In the genomic region with DNA sequence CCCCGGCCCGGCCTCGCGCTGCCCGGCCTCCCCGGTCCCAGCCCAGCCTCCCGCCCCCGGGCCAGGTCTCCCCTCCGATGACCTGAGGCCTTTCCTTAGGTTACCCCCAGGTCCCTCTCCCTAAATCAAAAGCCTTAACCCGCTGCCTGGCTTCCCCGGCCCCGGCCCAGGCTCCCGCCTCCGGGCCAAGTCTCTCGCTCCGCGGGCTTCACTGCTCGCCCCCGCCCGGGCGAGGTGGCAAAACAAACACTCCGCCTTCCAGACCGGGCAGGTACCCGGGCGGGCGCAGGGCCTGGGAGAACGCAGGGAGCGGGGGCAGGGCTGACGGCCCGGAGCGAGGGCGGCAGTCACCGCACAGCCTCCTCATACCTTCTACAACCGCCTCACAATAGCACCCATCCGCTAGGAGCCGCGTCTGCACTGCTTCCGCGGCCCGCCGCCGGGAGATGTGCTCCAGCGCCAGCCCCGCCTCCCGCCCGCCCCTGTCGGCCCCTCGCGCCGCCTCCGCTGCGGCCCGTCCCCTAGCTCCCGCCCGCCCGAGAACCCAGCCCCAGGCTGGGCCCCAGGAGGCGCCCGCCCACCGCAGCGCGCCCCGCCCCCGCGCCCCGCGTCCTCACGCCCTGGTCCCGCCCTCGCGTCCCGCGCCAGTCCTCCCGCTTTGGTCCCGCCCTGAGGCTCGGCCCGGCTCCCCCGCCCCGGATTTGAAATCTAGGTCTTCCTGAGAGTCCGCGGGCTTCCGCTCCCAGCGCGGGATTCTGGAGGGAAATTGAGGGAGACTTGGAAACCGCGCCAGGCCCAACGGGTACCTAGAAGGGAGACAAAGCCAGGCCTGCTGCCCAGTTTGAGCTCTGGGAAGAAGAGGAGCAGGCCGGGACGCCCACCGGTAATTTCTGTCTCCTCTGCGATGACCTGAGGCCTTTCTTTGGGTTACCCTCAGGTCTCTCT, we compare ENCODE assay signal across 1 cellular context.
TF ChIP-seq lines count a peak whose summit lies in the region.

A gene (minus strand): TSS at position 422 of the 945 bp plus-strand sequence. CDS start 10,994 bp downstream, outside the sequence.
A gene with protein sequence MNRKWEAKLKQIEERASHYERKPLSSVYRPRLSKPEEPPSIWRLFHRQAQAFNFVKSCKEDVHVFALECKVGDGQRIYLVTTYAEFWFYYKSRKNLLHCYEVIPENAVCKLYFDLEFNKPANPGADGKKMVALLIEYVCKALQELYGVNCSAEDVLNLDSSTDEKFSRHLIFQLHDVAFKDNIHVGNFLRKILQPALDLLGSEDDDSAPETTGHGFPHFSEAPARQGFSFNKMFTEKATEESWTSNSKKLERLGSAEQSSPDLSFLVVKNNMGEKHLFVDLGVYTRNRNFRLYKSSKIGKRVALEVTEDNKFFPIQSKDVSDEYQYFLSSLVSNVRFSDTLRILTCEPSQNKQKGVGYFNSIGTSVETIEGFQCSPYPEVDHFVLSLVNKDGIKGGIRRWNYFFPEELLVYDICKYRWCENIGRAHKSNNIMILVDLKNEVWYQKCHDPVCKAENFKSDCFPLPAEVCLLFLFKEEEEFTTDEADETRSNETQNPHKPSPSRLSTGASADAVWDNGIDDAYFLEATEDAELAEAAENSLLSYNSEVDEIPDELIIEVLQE (plus strand): TSS at position 713 of the 945 bp plus-strand sequence. CDS start 7,403 bp downstream, outside the sequence.

TF ChIP-seq in HepG2, 621 proteins besides CTCF, POLR2A, EP300 and RAD21 (continued from another document and continues in another):
- no peak for TF ChIP-seq PTBP1 (IDR thresholded peaks at IDR 0.05; ENCODE audit: low read depth, low read length, poor library complexity, severe bottlenecking)
- TF ChIP-seq, protein P1, sequence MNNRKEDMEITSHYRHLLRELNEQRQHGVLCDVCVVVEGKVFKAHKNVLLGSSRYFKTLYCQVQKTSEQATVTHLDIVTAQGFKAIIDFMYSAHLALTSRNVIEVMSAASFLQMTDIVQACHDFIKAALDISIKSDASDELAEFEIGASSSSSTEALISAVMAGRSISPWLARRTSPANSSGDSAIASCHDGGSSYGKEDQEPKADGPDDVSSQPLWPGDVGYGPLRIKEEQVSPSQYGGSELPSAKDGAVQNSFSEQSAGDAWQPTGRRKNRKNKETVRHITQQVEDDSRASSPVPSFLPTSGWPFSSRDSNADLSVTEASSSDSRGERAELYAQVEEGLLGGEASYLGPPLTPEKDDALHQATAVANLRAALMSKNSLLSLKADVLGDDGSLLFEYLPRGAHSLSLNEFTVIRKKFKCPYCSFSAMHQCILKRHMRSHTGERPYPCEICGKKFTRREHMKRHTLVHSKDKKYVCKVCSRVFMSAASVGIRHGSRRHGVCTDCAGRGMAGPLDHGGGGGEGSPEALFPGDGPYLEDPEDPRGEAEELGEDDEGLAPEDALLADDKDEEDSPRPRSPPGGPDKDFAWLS (CRISPR knock-in tag; IDR thresholded peaks at IDR 0.05; ENCODE audit: borderline replicate concordance) = no peak
- TF ChIP-seq ZNF792 (CRISPR knock-in tag; IDR thresholded peaks at IDR 0.05) = 0 out of 2 replicates have a peak, but pooled peaks have one; percentile 49
- no peak for TF ChIP-seq SP2 (CRISPR knock-in tag; IDR thresholded peaks at IDR 0.05)
- TF ChIP-seq NR2F2 (IDR thresholded peaks at IDR 0.05; ENCODE audit: borderline replicate concordance, low read depth) = peak; percentile 13; the same call in 1 of the 2 replicates
- peak; percentile 57 for TF ChIP-seq KDM2A (CRISPR knock-in tag; IDR thresholded peaks at IDR 0.05; ENCODE audit: borderline replicate concordance, low read depth)
- peak; percentile 70 for TF ChIP-seq ZNF546 (CRISPR knock-in tag; conservative IDR thresholded peaks at IDR 0.05)
- no peak for TF ChIP-seq NPAS2 (CRISPR knock-in tag; IDR thresholded peaks at IDR 0.05; ENCODE audit: borderline replicate concordance)
- 0 out of 2 replicates have a peak, but pooled peaks have one; percentile 1 for TF ChIP-seq SMAD1 (CRISPR knock-in tag; IDR thresholded peaks at IDR 0.05; ENCODE audit: borderline replicate concordance, low read depth)
- no peak for TF ChIP-seq RFXANK (CRISPR knock-in tag; IDR thresholded peaks at IDR 0.05)
- no peak for TF ChIP-seq SRSF9 (IDR thresholded peaks at IDR 0.05; ENCODE audit: borderline replicate concordance, insufficient read depth, low read depth, low read length, poor library complexity, severe bottlenecking)
- no peak for TF ChIP-seq NR2F1 (CRISPR knock-in tag; IDR thresholded peaks at IDR 0.05)
- no peak for TF ChIP-seq SATB2 (CRISPR knock-in tag; IDR thresholded peaks at IDR 0.05)
- TF ChIP-seq, protein P2, sequence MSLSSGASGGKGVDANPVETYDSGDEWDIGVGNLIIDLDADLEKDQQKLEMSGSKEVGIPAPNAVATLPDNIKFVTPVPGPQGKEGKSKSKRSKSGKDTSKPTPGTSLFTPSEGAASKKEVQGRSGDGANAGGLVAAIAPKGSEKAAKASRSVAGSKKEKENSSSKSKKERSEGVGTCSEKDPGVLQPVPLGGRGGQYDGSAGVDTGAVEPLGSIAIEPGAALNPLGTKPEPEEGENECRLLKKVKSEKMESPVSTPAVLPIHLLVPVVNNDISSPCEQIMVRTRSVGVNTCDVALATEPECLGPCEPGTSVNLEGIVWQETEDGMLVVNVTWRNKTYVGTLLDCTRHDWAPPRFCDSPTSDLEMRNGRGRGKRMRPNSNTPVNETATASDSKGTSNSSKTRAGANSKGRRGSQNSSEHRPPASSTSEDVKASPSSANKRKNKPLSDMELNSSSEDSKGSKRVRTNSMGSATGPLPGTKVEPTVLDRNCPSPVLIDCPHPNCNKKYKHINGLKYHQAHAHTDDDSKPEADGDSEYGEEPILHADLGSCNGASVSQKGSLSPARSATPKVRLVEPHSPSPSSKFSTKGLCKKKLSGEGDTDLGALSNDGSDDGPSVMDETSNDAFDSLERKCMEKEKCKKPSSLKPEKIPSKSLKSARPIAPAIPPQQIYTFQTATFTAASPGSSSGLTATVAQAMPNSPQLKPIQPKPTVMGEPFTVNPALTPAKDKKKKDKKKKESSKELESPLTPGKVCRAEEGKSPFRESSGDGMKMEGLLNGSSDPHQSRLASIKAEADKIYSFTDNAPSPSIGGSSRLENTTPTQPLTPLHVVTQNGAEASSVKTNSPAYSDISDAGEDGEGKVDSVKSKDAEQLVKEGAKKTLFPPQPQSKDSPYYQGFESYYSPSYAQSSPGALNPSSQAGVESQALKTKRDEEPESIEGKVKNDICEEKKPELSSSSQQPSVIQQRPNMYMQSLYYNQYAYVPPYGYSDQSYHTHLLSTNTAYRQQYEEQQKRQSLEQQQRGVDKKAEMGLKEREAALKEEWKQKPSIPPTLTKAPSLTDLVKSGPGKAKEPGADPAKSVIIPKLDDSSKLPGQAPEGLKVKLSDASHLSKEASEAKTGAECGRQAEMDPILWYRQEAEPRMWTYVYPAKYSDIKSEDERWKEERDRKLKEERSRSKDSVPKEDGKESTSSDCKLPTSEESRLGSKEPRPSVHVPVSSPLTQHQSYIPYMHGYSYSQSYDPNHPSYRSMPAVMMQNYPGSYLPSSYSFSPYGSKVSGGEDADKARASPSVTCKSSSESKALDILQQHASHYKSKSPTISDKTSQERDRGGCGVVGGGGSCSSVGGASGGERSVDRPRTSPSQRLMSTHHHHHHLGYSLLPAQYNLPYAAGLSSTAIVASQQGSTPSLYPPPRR (CRISPR knock-in tag; IDR thresholded peaks at IDR 0.05; ENCODE audit: borderline replicate concordance) = no peak; the same call in 1 of the 2 replicates
- peak; percentile 92 for TF ChIP-seq ZFX (CRISPR knock-in tag; IDR thresholded peaks at IDR 0.05; ENCODE audit: low read depth)
- no peak for TF ChIP-seq ZKSCAN8 (CRISPR knock-in tag; IDR thresholded peaks at IDR 0.05; ENCODE audit: borderline replicate concordance)
- TF ChIP-seq, protein P3, sequence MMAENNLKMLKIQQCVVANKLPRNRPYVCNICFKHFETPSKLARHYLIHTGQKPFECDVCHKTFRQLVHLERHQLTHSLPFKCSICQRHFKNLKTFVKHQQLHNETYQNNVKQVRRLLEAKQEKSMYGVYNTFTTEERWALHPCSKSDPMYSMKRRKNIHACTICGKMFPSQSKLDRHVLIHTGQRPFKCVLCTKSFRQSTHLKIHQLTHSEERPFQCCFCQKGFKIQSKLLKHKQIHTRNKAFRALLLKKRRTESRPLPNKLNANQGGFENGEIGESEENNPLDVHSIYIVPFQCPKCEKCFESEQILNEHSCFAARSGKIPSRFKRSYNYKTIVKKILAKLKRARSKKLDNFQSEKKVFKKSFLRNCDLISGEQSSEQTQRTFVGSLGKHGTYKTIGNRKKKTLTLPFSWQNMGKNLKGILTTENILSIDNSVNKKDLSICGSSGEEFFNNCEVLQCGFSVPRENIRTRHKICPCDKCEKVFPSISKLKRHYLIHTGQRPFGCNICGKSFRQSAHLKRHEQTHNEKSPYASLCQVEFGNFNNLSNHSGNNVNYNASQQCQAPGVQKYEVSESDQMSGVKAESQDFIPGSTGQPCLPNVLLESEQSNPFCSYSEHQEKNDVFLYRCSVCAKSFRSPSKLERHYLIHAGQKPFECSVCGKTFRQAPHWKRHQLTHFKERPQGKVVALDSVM (CRISPR knock-in tag; IDR thresholded peaks at IDR 0.05) = peak; percentile 92
- TF ChIP-seq ZNF121 (CRISPR knock-in tag; IDR thresholded peaks at IDR 0.05) = peak; percentile 24; the same call in 1 of the 2 replicates
- TF ChIP-seq KLF15 (CRISPR knock-in tag; IDR thresholded peaks at IDR 0.05; ENCODE audit: borderline replicate concordance) = no peak
- no peak for TF ChIP-seq ZSCAN30 (CRISPR knock-in tag; IDR thresholded peaks at IDR 0.05)
- TF ChIP-seq, protein P4, sequence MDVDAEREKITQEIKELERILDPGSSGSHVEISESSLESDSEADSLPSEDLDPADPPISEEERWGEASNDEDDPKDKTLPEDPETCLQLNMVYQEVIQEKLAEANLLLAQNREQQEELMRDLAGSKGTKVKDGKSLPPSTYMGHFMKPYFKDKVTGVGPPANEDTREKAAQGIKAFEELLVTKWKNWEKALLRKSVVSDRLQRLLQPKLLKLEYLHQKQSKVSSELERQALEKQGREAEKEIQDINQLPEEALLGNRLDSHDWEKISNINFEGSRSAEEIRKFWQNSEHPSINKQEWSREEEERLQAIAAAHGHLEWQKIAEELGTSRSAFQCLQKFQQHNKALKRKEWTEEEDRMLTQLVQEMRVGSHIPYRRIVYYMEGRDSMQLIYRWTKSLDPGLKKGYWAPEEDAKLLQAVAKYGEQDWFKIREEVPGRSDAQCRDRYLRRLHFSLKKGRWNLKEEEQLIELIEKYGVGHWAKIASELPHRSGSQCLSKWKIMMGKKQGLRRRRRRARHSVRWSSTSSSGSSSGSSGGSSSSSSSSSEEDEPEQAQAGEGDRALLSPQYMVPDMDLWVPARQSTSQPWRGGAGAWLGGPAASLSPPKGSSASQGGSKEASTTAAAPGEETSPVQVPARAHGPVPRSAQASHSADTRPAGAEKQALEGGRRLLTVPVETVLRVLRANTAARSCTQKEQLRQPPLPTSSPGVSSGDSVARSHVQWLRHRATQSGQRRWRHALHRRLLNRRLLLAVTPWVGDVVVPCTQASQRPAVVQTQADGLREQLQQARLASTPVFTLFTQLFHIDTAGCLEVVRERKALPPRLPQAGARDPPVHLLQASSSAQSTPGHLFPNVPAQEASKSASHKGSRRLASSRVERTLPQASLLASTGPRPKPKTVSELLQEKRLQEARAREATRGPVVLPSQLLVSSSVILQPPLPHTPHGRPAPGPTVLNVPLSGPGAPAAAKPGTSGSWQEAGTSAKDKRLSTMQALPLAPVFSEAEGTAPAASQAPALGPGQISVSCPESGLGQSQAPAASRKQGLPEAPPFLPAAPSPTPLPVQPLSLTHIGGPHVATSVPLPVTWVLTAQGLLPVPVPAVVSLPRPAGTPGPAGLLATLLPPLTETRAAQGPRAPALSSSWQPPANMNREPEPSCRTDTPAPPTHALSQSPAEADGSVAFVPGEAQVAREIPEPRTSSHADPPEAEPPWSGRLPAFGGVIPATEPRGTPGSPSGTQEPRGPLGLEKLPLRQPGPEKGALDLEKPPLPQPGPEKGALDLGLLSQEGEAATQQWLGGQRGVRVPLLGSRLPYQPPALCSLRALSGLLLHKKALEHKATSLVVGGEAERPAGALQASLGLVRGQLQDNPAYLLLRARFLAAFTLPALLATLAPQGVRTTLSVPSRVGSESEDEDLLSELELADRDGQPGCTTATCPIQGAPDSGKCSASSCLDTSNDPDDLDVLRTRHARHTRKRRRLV (CRISPR knock-in tag; IDR thresholded peaks at IDR 0.05) = 0 out of 2 replicates have a peak, but pooled peaks have one; percentile 19
- peak; percentile 77 for TF ChIP-seq SPEN (CRISPR knock-in tag; IDR thresholded peaks at IDR 0.05; ENCODE audit: low read depth)
- TF ChIP-seq ISX (CRISPR knock-in tag; conservative IDR thresholded peaks at IDR 0.05) = no peak
- TF ChIP-seq SRSF1 (optimal IDR thresholded peaks at IDR 0.05; ENCODE audit: low read depth, low read length) = no peak
- TF ChIP-seq DNMT1 (CRISPR knock-in tag; IDR thresholded peaks at IDR 0.05) = 0 out of 2 replicates have a peak, but pooled peaks have one; percentile 9
- TF ChIP-seq FOXA1 (IDR thresholded peaks at IDR 0.05) = no peak
- no peak for TF ChIP-seq FOXA1 (CRISPR knock-in tag; IDR thresholded peaks at IDR 0.05)
- no peak for TF ChIP-seq BRD4 (CRISPR knock-in tag; IDR thresholded peaks at IDR 0.05)
- TF ChIP-seq PPARG (CRISPR knock-in tag; conservative IDR thresholded peaks at IDR 0.05) = no peak; the same call in 1 of the 2 replicates
- TF ChIP-seq SAP130 (CRISPR knock-in tag; IDR thresholded peaks at IDR 0.05; ENCODE audit: low read depth) = peak; percentile 60
- no peak for TF ChIP-seq ARNT (IDR thresholded peaks at IDR 0.05)
- peak; percentile 38; the same call in 1 of the 2 replicates for TF ChIP-seq GATA4 (IDR thresholded peaks at IDR 0.05; ENCODE audit: borderline replicate concordance, low read depth)
- TF ChIP-seq TAF15 (IDR thresholded peaks at IDR 0.05; ENCODE audit: low read depth, low read length, poor library complexity, severe bottlenecking) = no peak
- TF ChIP-seq SP5 (CRISPR knock-in tag; IDR thresholded peaks at IDR 0.05; ENCODE audit: borderline replicate concordance, low read depth) = peak; percentile 66
- TF ChIP-seq, protein P5, sequence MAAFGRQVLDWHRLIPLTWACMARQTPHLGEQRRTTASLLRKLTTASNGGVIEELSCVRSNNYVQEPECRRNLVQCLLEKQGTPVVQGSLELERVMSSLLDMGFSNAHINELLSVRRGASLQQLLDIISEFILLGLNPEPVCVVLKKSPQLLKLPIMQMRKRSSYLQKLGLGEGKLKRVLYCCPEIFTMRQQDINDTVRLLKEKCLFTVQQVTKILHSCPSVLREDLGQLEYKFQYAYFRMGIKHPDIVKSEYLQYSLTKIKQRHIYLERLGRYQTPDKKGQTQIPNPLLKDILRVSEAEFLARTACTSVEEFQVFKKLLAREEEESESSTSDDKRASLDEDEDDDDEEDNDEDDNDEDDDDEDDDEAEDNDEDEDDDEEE (CRISPR knock-in tag; IDR thresholded peaks at IDR 0.05) = peak; percentile 28; the same call in 1 of the 2 replicates
- TF ChIP-seq MYNN (CRISPR knock-in tag; IDR thresholded peaks at IDR 0.05; ENCODE audit: low read depth) = no peak
- TF ChIP-seq SALL2 (CRISPR knock-in tag; IDR thresholded peaks at IDR 0.05) = no peak
- TF ChIP-seq ZC3H13 (CRISPR knock-in tag; IDR thresholded peaks at IDR 0.05) = no peak
- TF ChIP-seq PCBP1 (IDR thresholded peaks at IDR 0.05; ENCODE audit: borderline replicate concordance, low read depth, low read length) = no peak
- TF ChIP-seq ZKSCAN1 (IDR thresholded peaks at IDR 0.05; ENCODE audit: low read length) = no peak
- TF ChIP-seq TEAD3 (CRISPR knock-in tag; optimal IDR thresholded peaks at IDR 0.05; ENCODE audit: borderline replicate concordance) = peak; percentile 52
- peak; percentile 42; the same call in 1 of the 2 replicates for TF ChIP-seq ZNF543 (CRISPR knock-in tag; IDR thresholded peaks at IDR 0.05)
- 0 out of 2 replicates have a peak, but pooled peaks have one; percentile 4 for TF ChIP-seq ZNF777 (CRISPR knock-in tag; IDR thresholded peaks at IDR 0.05)
- TF ChIP-seq ZNF232 (CRISPR knock-in tag; IDR thresholded peaks at IDR 0.05; ENCODE audit: borderline replicate concordance) = no peak
- no peak for TF ChIP-seq HDAC6 (IDR thresholded peaks at IDR 0.05; ENCODE audit: low read depth, low read length)
- TF ChIP-seq ZNF749 (CRISPR knock-in tag; IDR thresholded peaks at IDR 0.05; ENCODE audit: borderline replicate concordance) = no peak
